Comparison of ENCODE assay signal across 13 cellular contexts in the genomic region with DNA sequence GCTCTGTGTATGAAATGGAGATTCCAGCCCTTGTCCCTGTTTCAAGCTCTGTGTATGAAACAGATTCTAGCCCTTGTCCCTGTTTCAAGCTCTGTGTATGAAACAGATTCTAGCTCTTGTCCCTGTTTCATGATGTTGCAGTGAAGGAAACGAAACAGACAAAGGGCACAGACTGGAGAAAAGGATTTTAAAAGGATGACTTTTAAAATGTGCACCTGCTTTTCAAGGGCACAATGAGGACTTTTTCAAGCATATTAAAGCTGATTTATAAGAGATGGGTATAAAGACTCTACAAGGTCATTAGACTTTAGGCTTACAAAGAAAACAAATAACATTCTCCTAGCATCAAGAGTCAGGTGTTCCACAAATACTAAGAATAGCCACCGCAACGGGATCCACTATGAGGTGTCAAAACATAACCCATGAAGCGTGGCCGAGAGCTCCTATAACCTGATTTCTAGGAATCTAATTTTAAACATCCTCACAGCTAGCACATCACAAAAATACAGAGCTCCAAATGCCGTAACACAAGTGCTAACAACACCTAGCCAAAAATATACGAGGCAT. TPM values are rescaled to one million over a fixed set of nuclear protein-coding genes. Genes with fewer than 3 reads are reported as not detected.
DNase-seq lines count a peak whose midpoint lies in the region; ATAC-seq and TF ChIP-seq lines count a peak whose summit lies in the region.
"Had no signal": no experiment of that assay in that cellular context is flagged by ENCODE, and none has a peak within 500 bp of the region (broad histone marks: within the 10 kb centered on the region; RNA-seq: fewer than 3 reads in every experiment).

No MANE protein-coding gene starts in this region.

- ATAC-seq in HG03139 (IDR thresholded peaks at IDR 0.05; ENCODE audit: unreplicated experiment): no peak
- ATAC-seq: naive thymus-derived CD4-positive, alpha-beta T cell had no signal

- TF ChIP-seq CTCF in chondrocyte (IDR thresholded peaks at IDR 0.05): no peak

- WGBS in mesodermal cell (ENCODE audit: insufficient coverage in 2 of 2), 2 experiments: 92 to 95% methylated on average over 6 of the region's 7 CpGs

- no peaks in the 10 kb centered on the region for H3K27me3 ChIP-seq in subcutaneous abdominal adipose tissue (ENCODE audit: control insufficient read depth in 5 of 5, insufficient read depth in 4 of 5, low read length in 5 of 5)

- H3K4me1 ChIP-seq in mesodermal cell (ENCODE audit: control insufficient read depth, insufficient read depth, low read length, poor library complexity, severe bottlenecking): peaks cover 37% of the 10 kb centered on the region
- peaks cover 23 to 56% (median 37%) of the 10 kb centered on the region in 5 donors for H3K4me1 ChIP-seq in subcutaneous abdominal adipose tissue (ENCODE audit: control insufficient read depth in 5 of 5, insufficient read depth in 5 of 5, low read length in 5 of 5)

- H3K4me1 Mint-ChIP-seq in chondrocyte (ENCODE audit: low read depth): peaks cover 54% of the 10 kb centered on the region

- H3K4me3 ChIP-seq in mesodermal cell (ENCODE audit: extremely low read depth, insufficient read depth, low read length, poor library complexity, severe bottlenecking) (no peak overlapping the region), subcutaneous abdominal adipose tissue (ENCODE audit: low read depth in 1 of 5, low read length in 5 of 5) (peak overlapping the region in 1 of 5 donors; percentile 17)

- peak overlapping the region in 4 of 5 donors; percentile 4 to 64 (median 32) for H3K9ac ChIP-seq in subcutaneous abdominal adipose tissue (ENCODE audit: low read length in 5 of 5)

- peak overlapping the region; percentile 93 for H3K27ac Mint-ChIP-seq in chondrocyte (ENCODE audit: unreplicated experiment)
- H3K27ac Mint-ChIP-seq: activated CD4-positive, alpha-beta memory T cell treated with anti-CD3 and anti-CD28 coated beads for 36 hours; activated naive CD4-positive, alpha-beta T cell treated with anti-CD3 and anti-CD28 coated beads, Interleukin-2, amount 50 U/mL, for 24 hours; naive thymus-derived CD4-positive, alpha-beta T cell had no signal

- no peaks in the 10 kb centered on the region for H3K9me3 Mint-ChIP-seq in chondrocyte (ENCODE audit: low read depth)
- H3K9me3 Mint-ChIP-seq: activated CD4-positive, alpha-beta memory T cell treated with anti-CD3 and anti-CD28 coated beads for 36 hours; activated naive CD4-positive, alpha-beta T cell treated with anti-CD3 and anti-CD28 coated beads, Interleukin-2, amount 50 U/mL, for 24 hours; naive thymus-derived CD4-positive, alpha-beta T cell had no signal

- H3K36me3 ChIP-seq in mesodermal cell (ENCODE audit: control insufficient read depth, insufficient read depth, low read length): no peaks in the 10 kb centered on the region
- H3K36me3 ChIP-seq in subcutaneous abdominal adipose tissue (ENCODE audit: control insufficient read depth in 5 of 5, insufficient read depth in 5 of 5, low read length in 5 of 5): no peaks in the 10 kb centered on the region

- H3K36me3 Mint-ChIP-seq in chondrocyte (ENCODE audit: low read depth): no peaks in the 10 kb centered on the region
- H3K36me3 Mint-ChIP-seq: activated CD4-positive, alpha-beta memory T cell treated with anti-CD3 and anti-CD28 coated beads for 36 hours; activated naive CD4-positive, alpha-beta T cell treated with anti-CD3 and anti-CD28 coated beads, Interleukin-2, amount 50 U/mL, for 24 hours; naive thymus-derived CD4-positive, alpha-beta T cell had no signal

- H3K9me3 ChIP-seq in mesodermal cell (ENCODE audit: control insufficient read depth, low read length) (no peaks in the 10 kb centered on the region), subcutaneous abdominal adipose tissue (ENCODE audit: control insufficient read depth in 5 of 5, low read length in 5 of 5) (no peaks in the 10 kb centered on the region)

- no peaks in the 10 kb centered on the region for H3K27me3 Mint-ChIP-seq in chondrocyte (ENCODE audit: low read depth)

- DNase-seq in NCI-H187 (lab: John Stamatoyannopoulos, UW): peak; percentile 40 to 62
- DNase-seq in chondrocyte (ENCODE audit: low spot score): no peak
- DNase-seq in HCEC 1CT: no peak
- DNase-seq in HK-2 (ENCODE audit: unreplicated experiment): no peak
- DNase-seq: activated CD4-positive, alpha-beta memory T cell treated with anti-CD3 and anti-CD28 coated beads for 36 hours; naive thymus-derived CD4-positive, alpha-beta T cell; NCI-H774; stimulated activated CD4-positive, alpha-beta T cell treated with anti-CD3 and anti-CD28 coated beads, Interleukin-4, amount 100 ng/mL, for 24 hours; T-helper 1 cell had no signal

- no peak overlapping the region for H3K4me3 Mint-ChIP-seq in chondrocyte (ENCODE audit: unreplicated experiment)
- H3K4me3 Mint-ChIP-seq: activated CD4-positive, alpha-beta memory T cell treated with anti-CD3 and anti-CD28 coated beads for 36 hours; activated naive CD4-positive, alpha-beta T cell treated with anti-CD3 and anti-CD28 coated beads, Interleukin-2, amount 50 U/mL, for 24 hours; naive thymus-derived CD4-positive, alpha-beta T cell had no signal

- H3K27ac ChIP-seq in mesodermal cell (ENCODE audit: low read depth, low read length, severe bottlenecking) (peak overlapping the region; percentile 81), subcutaneous abdominal adipose tissue (ENCODE audit: low read depth, low read length) (peak overlapping the region; percentile 86)

RNA-seq across cellular contexts. Expression of a gene that starts 29.0 kb away (rescaled TPM):
- total RNA-seq in chondrocyte: 47.9 to 91.0 TPM (median 48.3 TPM) in 3 replicates
- polyA plus RNA-seq in mesodermal cell (2013, experiment 1 of 2): 11.5 TPM
- polyA plus RNA-seq in mesodermal cell (2013, experiment 2 of 2): 10.2 TPM

Comparison
In these comparisons a context has a peak if more than half of its experiments do, and no peak if none do; other contexts are left out.
1. DNase-seq: peak in NCI-H187 (2 of 2); none in chondrocyte (single experiment), HCEC 1CT (single experiment) and HK-2 (single experiment).